ENCODE assay signal across 22 cellular contexts in the genomic region with DNA sequence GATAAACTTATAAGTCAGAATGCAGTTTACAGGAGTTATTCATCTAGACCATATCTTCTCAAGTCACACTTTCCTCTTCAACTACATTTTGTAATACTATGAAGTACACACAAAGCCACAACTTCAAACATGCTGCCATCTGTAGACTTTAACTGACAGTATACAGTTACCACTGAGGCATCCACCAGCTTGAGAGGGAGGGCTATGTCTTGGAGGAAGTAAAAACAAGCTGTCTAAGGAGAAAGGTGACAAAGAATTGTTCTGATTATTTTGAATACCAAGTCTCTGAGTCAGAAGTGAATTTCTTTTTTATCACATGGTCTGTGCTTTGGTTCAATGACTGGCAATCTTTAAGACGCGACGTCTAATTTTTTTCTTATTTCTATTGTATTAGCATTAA.
DNase-seq lines count a peak whose midpoint lies in the region; ATAC-seq, FAIRE-seq and TF ChIP-seq lines count a peak whose summit lies in the region.
"Had no signal": no experiment of that assay in that cellular context is flagged by ENCODE, and none has a peak within 500 bp of the region (broad histone marks: within the 10 kb centered on the region; RNA-seq: fewer than 3 reads in every experiment).

No MANE protein-coding gene starts in this region.

- H3K4me2 ChIP-seq in GM23248 (ENCODE audit: unreplicated experiment) = no peak overlapping the region

- POLR2A ChIA-PET in CD8-positive, alpha-beta memory T cell (lab: Charles Lee) = no interaction called here

- no peak overlapping the region for H3K9ac ChIP-seq in GM23248

- H3K27ac ChIP-seq in GM23248 = no peak overlapping the region
- no peak overlapping the region for H3K27ac ChIP-seq in foreskin keratinocyte
- H3K27ac ChIP-seq in CD8-positive, alpha-beta memory T cell (ENCODE audit: low read depth, low read length) = no peak overlapping the region
- H3K27ac ChIP-seq: SJCRH30 had no signal

- no peaks in the 10 kb centered on the region for H3K36me3 Mint-ChIP-seq in CD8-positive, alpha-beta memory T cell
- H3K36me3 Mint-ChIP-seq in activated T-helper 2 cell treated with anti-CD3 and anti-CD28 coated beads, Interferon-gamma antibody, Interleukin-2, Interleukin-4, amounts not matched to agents 10 μg/mL and 5 μg/mL and 100 μg/mL, durations not matched to agents 14 hours and 24 hours and 36 hours (ENCODE audit: low read depth) = no peaks in the 10 kb centered on the region
- H3K36me3 Mint-ChIP-seq: CD8-positive, alpha-beta T cell had no signal

- no peaks in the 10 kb centered on the region for H3K36me3 ChIP-seq in GM23248 (ENCODE audit: low read depth)
- no peaks in the 10 kb centered on the region for H3K36me3 ChIP-seq in CD8-positive, alpha-beta memory T cell (ENCODE audit: insufficient read depth, low read length)
- H3K36me3 ChIP-seq: BE2C, MG63, SJCRH30 had no signal

- no peak overlapping the region for H3K4me3 Mint-ChIP-seq in CD8-positive, alpha-beta memory T cell
- no peak overlapping the region for H3K4me3 Mint-ChIP-seq in activated T-helper 2 cell treated with anti-CD3 and anti-CD28 coated beads, Interferon-gamma antibody, Interleukin-2, Interleukin-4, amounts not matched to agents 10 μg/mL and 5 μg/mL and 100 μg/mL, durations not matched to agents 14 hours and 24 hours and 36 hours (ENCODE audit: low read depth)
- H3K4me3 Mint-ChIP-seq: CD8-positive, alpha-beta T cell; T-helper 17 cell had no signal

- H3K27me3 Mint-ChIP-seq in CD8-positive, alpha-beta memory T cell = no peaks in the 10 kb centered on the region
- no peaks in the 10 kb centered on the region for H3K27me3 Mint-ChIP-seq in activated T-helper 2 cell treated with anti-CD3 and anti-CD28 coated beads, Interferon-gamma antibody, Interleukin-2, Interleukin-4, amounts not matched to agents 10 μg/mL and 5 μg/mL and 100 μg/mL, durations not matched to agents 14 hours and 24 hours and 36 hours (ENCODE audit: low read depth)
- H3K27me3 Mint-ChIP-seq: T-helper 17 cell had no signal

- no peaks in the 10 kb centered on the region for H3K9me2 ChIP-seq in GM23248 (ENCODE audit: insufficient read depth)

- no peaks in the 10 kb centered on the region for H3K79me2 ChIP-seq in GM23248 (ENCODE audit: insufficient read depth)

- no peak for ATAC-seq in foreskin keratinocyte
- ATAC-seq: CD8-positive, alpha-beta T cell; HepG2; T-helper 17 cell had no signal

- no peak for FAIRE-seq in urothelium cell line (lab: Jason Lieb, UNC)
- FAIRE-seq: GM12891, HepG2 had no signal

- no peaks in the 10 kb centered on the region for H4K20me1 ChIP-seq in GM23248 (ENCODE audit: insufficient read depth)

- H2AFZ ChIP-seq in GM23248 = peak overlapping the region; percentile 15; the same call in 1 of the 2 replicates

- H3K4me1 Mint-ChIP-seq in CD8-positive, alpha-beta memory T cell = no peaks in the 10 kb centered on the region
- H3K4me1 Mint-ChIP-seq in activated T-helper 2 cell treated with anti-CD3 and anti-CD28 coated beads, Interferon-gamma antibody, Interleukin-2, Interleukin-4, amounts not matched to agents 10 μg/mL and 5 μg/mL and 100 μg/mL, durations not matched to agents 14 hours and 24 hours and 36 hours (ENCODE audit: low read depth) = no peaks in the 10 kb centered on the region
- H3K4me1 Mint-ChIP-seq: T-helper 17 cell had no signal

- DNase-seq in GM23248 (peak; percentile 7), M059J (ENCODE audit: low read depth) (peak; percentile 23), foreskin keratinocyte (peak; percentile 1 to 13), urothelium cell line (ENCODE audit: low spot score) (peak; percentile 17), HuH-7.5 (ENCODE audit: low spot score) (no peak)
- DNase-seq in CD8-positive, alpha-beta memory T cell = no peak
- no peak for DNase-seq in activated T-helper 2 cell treated with anti-CD3 and anti-CD28 coated beads, Interferon-gamma antibody, Interleukin-2, Interleukin-4, amounts not matched to agents 10 μg/mL and 5 μg/mL and 100 μg/mL, durations not matched to agents 14 hours and 24 hours and 36 hours (ENCODE audit: low spot score)
- DNase-seq: BE2C; CD8-positive, alpha-beta T cell; DMS79 treated with DMSO at 0.1 percent for 48 hours; GDM1; HCEC 1CT; MG63; NCI-H1105; NCI-H1694 treated with DMSO at 0.1 percent for 48 hours; NCI-H2107; NCI-H526 treated with DMSO at 0.1 percent for 48 hours; OCI-M1; SJCRH30; T-helper 17 cell had no signal

- H3K4me3 ChIP-seq in GM23248 = no peak overlapping the region
- no peak overlapping the region for H3K4me3 ChIP-seq in CD8-positive, alpha-beta memory T cell (ENCODE audit: low read length)
- H3K4me3 ChIP-seq: MG63, SJCRH30 had no signal

- in situ Hi-C loops in GM23248 (cut with MboI) = no loop called here

- no peaks in the 10 kb centered on the region for H3K9me3 ChIP-seq in GM23248 (ENCODE audit: low read depth)
- H3K9me3 ChIP-seq in CD8-positive, alpha-beta memory T cell (ENCODE audit: low read length) = no peaks in the 10 kb centered on the region
- H3K9me3 ChIP-seq: BE2C, MG63, SJCRH30 had no signal

- no peak overlapping the region for H3K27ac Mint-ChIP-seq in CD8-positive, alpha-beta memory T cell
- no peak overlapping the region for H3K27ac Mint-ChIP-seq in activated T-helper 2 cell treated with anti-CD3 and anti-CD28 coated beads, Interferon-gamma antibody, Interleukin-2, Interleukin-4, amounts not matched to agents 10 μg/mL and 5 μg/mL and 100 μg/mL, durations not matched to agents 14 hours and 24 hours and 36 hours
- H3K27ac Mint-ChIP-seq: CD8-positive, alpha-beta T cell; T-helper 17 cell had no signal

- WGBS in GM23248 (ENCODE audit: low coverage in 1 of 2, low lambda C conversion rate in 2 of 2, missing lambda C conversion rate in 2 of 2), 2 experiments = 76 to 85% methylated on average over 3 of the region's 3 CpGs

- 0 out of 2 replicates have a peak, but pooled peaks cover 8% of the 10 kb centered on the region for H3K4me1 ChIP-seq in GM23248 (ENCODE audit: insufficient read depth)
- no peaks in the 10 kb centered on the region for H3K4me1 ChIP-seq in foreskin keratinocyte
- H3K4me1 ChIP-seq in CD8-positive, alpha-beta memory T cell (ENCODE audit: insufficient read depth, low read length) = no peaks in the 10 kb centered on the region
- H3K4me1 ChIP-seq: BE2C, SJCRH30 had no signal

- intact Hi-C loops in activated T-helper 2 cell treated with anti-CD3 and anti-CD28 coated beads, Interferon-gamma antibody, Interleukin-2, Interleukin-4, amounts not matched to agents 10 μg/mL and 5 μg/mL and 100 μg/mL, durations not matched to agents 14 hours and 24 hours and 36 hours (cut with micrococcal nuclease) = no loop called here

- H3K27me3 ChIP-seq in GM23248 (replicated peaks; ENCODE audit: insufficient read depth) (no peaks in the 10 kb centered on the region), foreskin keratinocyte (no peaks in the 10 kb centered on the region)
- H3K27me3 ChIP-seq in CD8-positive, alpha-beta memory T cell (ENCODE audit: insufficient read depth, low read length, poor library complexity, severe bottlenecking) = no peaks in the 10 kb centered on the region
- H3K27me3 ChIP-seq: BE2C, MG63, SJCRH30 had no signal

- CTCF ChIA-PET in CD8-positive, alpha-beta memory T cell (lab: Charles Lee) = no interaction called here

- H3K9me3 Mint-ChIP-seq in CD8-positive, alpha-beta memory T cell = peaks cover 2 to 39% (median 11%) of the 10 kb centered on the region in 5 donors
- peaks cover 50% of the 10 kb centered on the region for H3K9me3 Mint-ChIP-seq in activated T-helper 2 cell treated with anti-CD3 and anti-CD28 coated beads, Interferon-gamma antibody, Interleukin-2, Interleukin-4, amounts not matched to agents 10 μg/mL and 5 μg/mL and 100 μg/mL, durations not matched to agents 14 hours and 24 hours and 36 hours

- TF ChIP-seq CTCF in foreskin keratinocyte (conservative IDR thresholded peaks at IDR 0.05) = no peak

- H3F3A ChIP-seq in GM23248 (ENCODE audit: insufficient read depth) = no peaks in the 10 kb centered on the region

Comparison
In these comparisons a context has a peak if more than half of its experiments do, and no peak if none do; other contexts are left out.
1. DNase-seq: peak in GM23248 (single experiment), M059J (single experiment), foreskin keratinocyte (2 of 2) and urothelium cell line (single experiment); none in HuH-7.5 (single experiment), CD8-positive, alpha-beta memory T cell (0 of 5) and activated T-helper 2 cell treated with anti-CD3 and anti-CD28 coated beads, Interferon-gamma antibody, Interleukin-2, Interleukin-4, amounts not matched to agents 10 μg/mL and 5 μg/mL and 100 μg/mL, durations not matched to agents 14 hours and 24 hours and 36 hours (single experiment).